Comparison of ENCODE assay signal across 9 cellular contexts in genomic region chr11:68040121-68040956, GRCh38. TPM values are rescaled to one million over a fixed set of nuclear protein-coding genes. Genes with fewer than 3 reads are reported as not detected.
DNase-seq lines count a peak whose midpoint lies in the region; ATAC-seq and FAIRE-seq lines count a peak whose summit lies in the region.
"Had no signal": no experiment of that assay in that cellular context is flagged by ENCODE, and none has a peak within 500 bp of the region (broad histone marks: within the 10 kb centered on the region; RNA-seq: fewer than 3 reads in every experiment).

No MANE protein-coding gene starts in this region.

- H3K4me3 ChIP-seq in iPS-15b (ENCODE audit: low read depth, low read length) (no peak overlapping the region), small intestine (ENCODE audit: low read depth in 1 of 2, low read length in 2 of 2) (peak overlapping the region; percentile 81 to 84)

- ATAC-seq in GM18517 (IDR thresholded peaks at IDR 0.05; ENCODE audit: unreplicated experiment) (peak; percentile 47), HG03280 (IDR thresholded peaks at IDR 0.05; ENCODE audit: unreplicated experiment) (peak; percentile 43)

- no peak for FAIRE-seq in small intestine (lab: Jason Lieb, UNC)

- H3K27ac ChIP-seq in angular gyrus (ENCODE audit: low read depth, low read length): peak overlapping the region; percentile 1
- H3K27ac ChIP-seq in small intestine (ENCODE audit: low read depth in 1 of 2, low read length in 1 of 2): peak overlapping the region; percentile 93 to 95

- H3K4me1 ChIP-seq in iPS-15b (ENCODE audit: control insufficient read depth, insufficient read depth, low read length): peaks cover 7% of the 10 kb centered on the region
- peaks cover 5% of the 10 kb centered on the region in 2 donors for H3K4me1 ChIP-seq in small intestine (ENCODE audit: control insufficient read depth in 2 of 2, insufficient read depth in 1 of 2, low read depth in 1 of 2, low read length in 1 of 2)

- H3K9me3 ChIP-seq in iPS-15b (ENCODE audit: control insufficient read depth, insufficient read depth, low read length): no peaks in the 10 kb centered on the region
- no peaks in the 10 kb centered on the region for H3K9me3 ChIP-seq in small intestine (ENCODE audit: control insufficient read depth, low read depth)

- H3K9ac ChIP-seq in iPS-15b (ENCODE audit: low read depth, low read length): peak overlapping the region; percentile 47

- 3 to 6% (median 6%) methylated on average over 21 of the region's 21 CpGs for WGBS in small intestine, 3 donors

- H3K27me3 ChIP-seq in iPS-15b (ENCODE audit: control insufficient read depth, insufficient read depth, low read length) (no peaks in the 10 kb centered on the region), small intestine (ENCODE audit: control insufficient read depth in 2 of 2, insufficient read depth in 2 of 2, low read length in 2 of 2) (no peaks in the 10 kb centered on the region)

- H3K36me3 ChIP-seq in iPS-15b (ENCODE audit: control insufficient read depth, insufficient read depth, low read length): peaks cover 11% of the 10 kb centered on the region
- H3K36me3 ChIP-seq in small intestine (ENCODE audit: control insufficient read depth in 2 of 2, insufficient read depth in 2 of 2, low read length in 2 of 2): peaks cover 3 to 5% of the 10 kb centered on the region in 2 donors

- DNase-seq in 8988T (peak; percentile 95), SKM-1 treated with dmso at 0.1 percent for 144 hours (lab: John Stamatoyannopoulos, UW; ENCODE audit: unreplicated experiment) (peak; percentile 84), small intestine (peak; percentile 60), hippocampal formation (lab: John Stamatoyannopoulos, UW) (no peak)

RNA-seq across cellular contexts. Expression of gene TCIRG1, which starts 1.5 kb away (rescaled TPM):
- 100 to 1,000 TPM; 205 to 437 (median 365) TPM for polyA plus RNA-seq in small intestine

RNA-seq across cellular contexts. Expression of gene NDUFS8, which starts 9.9 kb away (rescaled TPM):
- 100 to 1,000 TPM; 203 to 290 (median 204) TPM for polyA plus RNA-seq in small intestine

RNA-seq across cellular contexts. Expression of gene ALDH3B1, which starts 30.2 kb away (rescaled TPM):
- 10 to 100 TPM; 14.4 to 25.1 (median 18.1) TPM for polyA plus RNA-seq in small intestine
- polyA plus RNA-seq: neural cell had no signal

RNA-seq across cellular contexts. Expression of gene UNC93B1, which starts 36.4 kb away (rescaled TPM):
- polyA plus RNA-seq in small intestine: 10 to 100 TPM; 37.9 to 82.1 (median 45.0) TPM

Comparison
In these comparisons a context has a peak if more than half of its experiments do, and no peak if none do; other contexts are left out.
1. DNase-seq: peak in 8988T (single experiment), SKM-1 treated with dmso at 0.1 percent for 144 hours (single experiment) and small intestine (single experiment); none in hippocampal formation (0 of 2).